ENCODE assay signal across 21 cellular contexts in genomic region chr3:107218864-107219269, GRCh38.
DNase-seq lines count a peak whose midpoint lies in the region; ATAC-seq and TF ChIP-seq lines count a peak whose summit lies in the region.
"Had no signal": no experiment of that assay in that cellular context is flagged by ENCODE, and none has a peak within 500 bp of the region (broad histone marks: within the 10 kb centered on the region; RNA-seq: fewer than 3 reads in every experiment).

No MANE protein-coding gene starts in this region.

- no peak overlapping the region for H3K9ac ChIP-seq in GM23248

- H3K27ac Mint-ChIP-seq in mesothelial cell of epicardium = peak overlapping the region; percentile 89
- H3K27ac Mint-ChIP-seq in type B pancreatic cell = peak overlapping the region; percentile 9
- no peak overlapping the region for H3K27ac Mint-ChIP-seq in natural killer cell
- H3K27ac Mint-ChIP-seq: activated CD8-positive, alpha-beta T cell treated with anti-CD3 and anti-CD28 coated beads for 36 hours; activated naive CD4-positive, alpha-beta T cell treated with anti-CD3 and anti-CD28 coated beads, Interleukin-2, amount 10 ng/mL, durations not matched to agents 7 days and 5 days; T-helper 1 cell treated with Interleukin-12 subunit alpha and Interleukin-12 subunit beta and Interleukin-4 antibody, amounts not matched to agents 30 μg/mL and 1 μg/mL, for 36 hours had no signal

- DNase-seq in NCI-H748 (lab: John Stamatoyannopoulos, UW; ENCODE audit: unreplicated experiment) (peak; percentile 1), NCI-H748 treated with DMSO at 0.1 percent for 48 hours (lab: John Stamatoyannopoulos, UW) (no peak), mesothelial cell of epicardium (ENCODE audit: low spot score in 2 of 2, unreplicated experiment in 2 of 2) (no peak), type B pancreatic cell (ENCODE audit: extremely low spot score, unreplicated experiment) (no peak), GM23248 (no peak), CD1c-positive myeloid dendritic cell (ENCODE audit: extremely low spot score) (no peak), natural killer cell (no peak)
- DNase-seq: activated CD8-positive, alpha-beta T cell treated with anti-CD3 and anti-CD28 coated beads for 36 hours; activated naive CD4-positive, alpha-beta T cell treated with anti-CD3 and anti-CD28 coated beads, Interleukin-2, amount 10 ng/mL, durations not matched to agents 7 days and 5 days; activated T-cell treated with anti-CD3 and anti-CD28 coated beads, Interleukin-2, amount 50 U/mL, for 4 hours; BE2C; Calu3; left ventricle myocardium inferior; NCI-H526; pancreas; SHP77; stimulated activated naive CD8-positive, alpha-beta T cell treated with anti-CD3 and anti-CD28 coated beads, Interleukin-15, Interleukin-2, amounts not matched to agents 100 U/mL and 50 U/mL, for 24 hours had no signal

- H3K27ac ChIP-seq in cingulate gyrus (ENCODE audit: low read depth, low read length) (peak overlapping the region; percentile 78), GM23248 (no peak overlapping the region)
- H3K27ac ChIP-seq: 22Rv1, left ventricle myocardium inferior, pancreas had no signal

- H3F3A ChIP-seq in GM23248 (ENCODE audit: insufficient read depth) = peaks cover 28% of the 10 kb centered on the region

- H3K27me3 ChIP-seq in GM23248 (replicated peaks; ENCODE audit: insufficient read depth) = no peaks in the 10 kb centered on the region
- H3K27me3 ChIP-seq: BE2C, pancreas had no signal

- H3K4me2 ChIP-seq in GM23248 (ENCODE audit: unreplicated experiment) = no peak overlapping the region

- H3K9me3 Mint-ChIP-seq in mesothelial cell of epicardium (peaks cover 21% of the 10 kb centered on the region), type B pancreatic cell (peaks cover 5% of the 10 kb centered on the region), natural killer cell (no peaks in the 10 kb centered on the region)
- H3K9me3 Mint-ChIP-seq: activated CD8-positive, alpha-beta T cell treated with anti-CD3 and anti-CD28 coated beads for 36 hours; activated naive CD4-positive, alpha-beta T cell treated with anti-CD3 and anti-CD28 coated beads, Interleukin-2, amount 10 ng/mL, durations not matched to agents 7 days and 5 days; activated T-cell treated with anti-CD3 and anti-CD28 coated beads, Interleukin-2, amount 50 U/mL, for 4 hours; T-helper 1 cell treated with Interleukin-12 subunit alpha and Interleukin-12 subunit beta and Interleukin-4 antibody, amounts not matched to agents 30 μg/mL and 1 μg/mL, for 36 hours had no signal

- no peaks in the 10 kb centered on the region for H3K36me3 ChIP-seq in GM23248 (ENCODE audit: low read depth)
- H3K36me3 ChIP-seq: BE2C, left ventricle myocardium inferior, pancreas had no signal

- intact Hi-C loops in natural killer cell (cut with micrococcal nuclease) = no loop called here

- H3K9me3 ChIP-seq in GM23248 (ENCODE audit: low read depth) = no peaks in the 10 kb centered on the region
- H3K9me3 ChIP-seq: BE2C, pancreas had no signal

- no peak overlapping the region for H3K4me3 Mint-ChIP-seq in mesothelial cell of epicardium
- H3K4me3 Mint-ChIP-seq in type B pancreatic cell = no peak overlapping the region
- H3K4me3 Mint-ChIP-seq in natural killer cell = no peak overlapping the region
- H3K4me3 Mint-ChIP-seq: activated CD8-positive, alpha-beta T cell treated with anti-CD3 and anti-CD28 coated beads for 36 hours; activated naive CD4-positive, alpha-beta T cell treated with anti-CD3 and anti-CD28 coated beads, Interleukin-2, amount 10 ng/mL, durations not matched to agents 7 days and 5 days; activated T-cell treated with anti-CD3 and anti-CD28 coated beads, Interleukin-2, amount 50 U/mL, for 4 hours; T-helper 1 cell treated with Interleukin-12 subunit alpha and Interleukin-12 subunit beta and Interleukin-4 antibody, amounts not matched to agents 30 μg/mL and 1 μg/mL, for 36 hours had no signal

- H3K9me2 ChIP-seq in GM23248 (ENCODE audit: insufficient read depth) = no peaks in the 10 kb centered on the region

- H3K4me1 Mint-ChIP-seq in mesothelial cell of epicardium = peaks cover 49% of the 10 kb centered on the region
- peaks cover 16% of the 10 kb centered on the region for H3K4me1 Mint-ChIP-seq in type B pancreatic cell (ENCODE audit: unreplicated experiment)
- H3K4me1 Mint-ChIP-seq in natural killer cell = no peaks in the 10 kb centered on the region
- H3K4me1 Mint-ChIP-seq: activated naive CD4-positive, alpha-beta T cell treated with anti-CD3 and anti-CD28 coated beads, Interleukin-2, amount 10 ng/mL, durations not matched to agents 7 days and 5 days had no signal

- H3K27me3 Mint-ChIP-seq in mesothelial cell of epicardium (ENCODE audit: low read depth) = no peaks in the 10 kb centered on the region
- H3K27me3 Mint-ChIP-seq in type B pancreatic cell = no peaks in the 10 kb centered on the region
- peaks cover 0 to 5% of the 10 kb centered on the region in 2 donors for H3K27me3 Mint-ChIP-seq in natural killer cell (ENCODE audit: low read depth in 2 of 2)
- H3K27me3 Mint-ChIP-seq: activated naive CD4-positive, alpha-beta T cell treated with anti-CD3 and anti-CD28 coated beads, Interleukin-2, amount 10 ng/mL, durations not matched to agents 7 days and 5 days had no signal

- in situ Hi-C loops in GM23248 (cut with MboI) = no loop called here

- TF ChIP-seq CTCF in mesothelial cell of epicardium (IDR thresholded peaks at IDR 0.05; ENCODE audit: unreplicated experiment) (no peak), type B pancreatic cell (conservative IDR thresholded peaks at IDR 0.05) (no peak), natural killer cell (IDR thresholded peaks at IDR 0.05) (no peak)

- 84 to 89% methylated on average over 5 of the region's 5 CpGs for WGBS in GM23248 (ENCODE audit: low coverage in 1 of 2, low lambda C conversion rate in 2 of 2, missing lambda C conversion rate in 2 of 2), 2 experiments

- H3K36me3 Mint-ChIP-seq in mesothelial cell of epicardium (peaks cover 21% of the 10 kb centered on the region), type B pancreatic cell (peaks cover 3% of the 10 kb centered on the region), natural killer cell (no peaks in the 10 kb centered on the region)
- H3K36me3 Mint-ChIP-seq: activated naive CD4-positive, alpha-beta T cell treated with anti-CD3 and anti-CD28 coated beads, Interleukin-2, amount 10 ng/mL, durations not matched to agents 7 days and 5 days had no signal

- H3K4me1 ChIP-seq in GM23248 (ENCODE audit: insufficient read depth) = peaks cover 39% of the 10 kb centered on the region
- H3K4me1 ChIP-seq: pancreas had no signal

- no peak for ATAC-seq in natural killer cell
- ATAC-seq: activated CD8-positive, alpha-beta T cell treated with anti-CD3 and anti-CD28 coated beads for 36 hours; activated T-cell treated with anti-CD3 and anti-CD28 coated beads, Interleukin-2, amount 50 U/mL, for 4 hours; pancreas; sciatic nerve; stimulated activated naive CD8-positive, alpha-beta T cell treated with anti-CD3 and anti-CD28 coated beads, Interleukin-15, Interleukin-2, amounts not matched to agents 100 U/mL and 50 U/mL, for 24 hours had no signal

- H3K79me2 ChIP-seq in GM23248 (ENCODE audit: insufficient read depth) = no peaks in the 10 kb centered on the region

- H2AFZ ChIP-seq in GM23248 = no peak overlapping the region

- no peaks in the 10 kb centered on the region for H4K20me1 ChIP-seq in GM23248 (ENCODE audit: insufficient read depth)

- no peak overlapping the region for H3K4me3 ChIP-seq in GM23248
- H3K4me3 ChIP-seq: left ventricle myocardium inferior, pancreas had no signal

Comparison
In these comparisons a context has a peak if more than half of its experiments do, and no peak if none do; other contexts are left out.
1. H3K27ac Mint-ChIP-seq: peak in mesothelial cell of epicardium (single experiment) and type B pancreatic cell (single experiment); none in natural killer cell (0 of 2).